ENCODE assay signal across 26 cellular contexts in genomic region chr14:26004342-26004741, GRCh38.
"Had no signal": no experiment of that assay in that cellular context is flagged by ENCODE, and none has a peak within 500 bp of the region (broad histone marks: within the 10 kb centered on the region; RNA-seq: fewer than 3 reads in every experiment).

No MANE protein-coding gene starts in this region.

- DNase-seq: stimulated activated CD4-positive, alpha-beta T cell treated with anti-CD3 and anti-CD28 coated beads, Interleukin-2, amount 100 ng/mL, for 48 hours; stimulated activated CD4-positive, alpha-beta T cell treated with anti-CD3 and anti-CD28 coated beads, Interleukin-4, amount 100 ng/mL, for 1 hour; stimulated activated CD4-positive, alpha-beta T cell treated with anti-CD3 and anti-CD28 coated beads, Interleukin-4, amount 100 ng/mL, for 24 hours; stimulated activated CD4-positive, alpha-beta T cell treated with anti-CD3 and anti-CD28 coated beads, Interleukin-4, amount 100 ng/mL, for 4 hours; stimulated activated CD8-positive, alpha-beta memory T cell treated with anti-CD3 and anti-CD28 coated beads, Interleukin-4, amount 100 ng/mL, for 48 hours; stimulated activated naive B cell treated with anti-CD40 and anti-IgM and Interleukin-4, amounts not matched to agents 10 μg/mL and 1 μg/mL and 100 μg/mL, for 72 hours; stimulated activated naive CD4-positive, alpha-beta T cell; stimulated activated naive CD4-positive, alpha-beta T cell treated with Interleukin-2 at 50 U/mL for 16 hours; stimulated activated naive CD8-positive, alpha-beta T cell treated with anti-CD3 and anti-CD28 coated beads, Interleukin-15, amount 100 ng/mL, for 72 hours; stimulated activated naive CD8-positive, alpha-beta T cell treated with anti-CD3 and anti-CD28 coated beads, Interleukin-15, Interleukin-2, amounts not matched to agents 100 U/mL and 50 U/mL, for 24 hours; stomach; substantia nigra; testis; thyroid gland; tibial artery; transverse colon; trophoblast cell; upper lobe of left lung; upper lobe of right lung; uterus had no signal

- H3K4me1 ChIP-seq: stomach, suprapubic skin, testis, thyroid gland, tibial artery, tibial nerve, transverse colon, upper lobe of left lung, upper lobe of right lung, uterus, vagina had no signal

- H3K9me3 ChIP-seq: stomach, suprapubic skin, testis, thoracic aorta, thyroid gland, tibial artery, tibial nerve, transverse colon, upper lobe of left lung, upper lobe of right lung, uterus, vagina had no signal

- H3K27me3 ChIP-seq: stomach, suprapubic skin, testis, thyroid gland, tibial artery, tibial nerve, transverse colon, upper lobe of left lung, upper lobe of right lung, uterus, vagina had no signal

- H3K27ac ChIP-seq: stomach, suprapubic skin, testis, thoracic aorta, thyroid gland, tibial artery, tibial nerve, transverse colon, upper lobe of left lung, upper lobe of right lung, uterus, vagina had no signal

- H3K36me3 ChIP-seq: stomach, suprapubic skin, thoracic aorta, thyroid gland, tibial artery, tibial nerve, transverse colon, upper lobe of left lung, upper lobe of right lung, uterus, vagina had no signal

- H3K4me3 ChIP-seq: stomach, suprapubic skin, testis, thoracic aorta, thyroid gland, tibial artery, tibial nerve, transverse colon, upper lobe of left lung, upper lobe of right lung, uterus, vagina had no signal

- ATAC-seq: stimulated activated effector memory CD8-positive, alpha-beta T cell treated with anti-CD3 and anti-CD28 coated beads, Interleukin-12 subunit alpha, Interleukin-12 subunit beta, amount 100 ng/mL, for 72 hours; stimulated activated memory B cell treated with anti-CD40 and anti-IgM and Interleukin-4, amounts not matched to agents 10 μg/mL and 1 μg/mL and 100 μg/mL, for 72 hours; stimulated activated naive B cell treated with anti-CD40 and anti-IgM and Interleukin-4, amounts not matched to agents 10 μg/mL and 1 μg/mL and 100 μg/mL, for 72 hours; stimulated activated naive CD8-positive, alpha-beta T cell treated with anti-CD3 and anti-CD28 coated beads, Interleukin-15, amount 100 ng/mL, for 72 hours; stimulated activated naive CD8-positive, alpha-beta T cell treated with anti-CD3 and anti-CD28 coated beads, Interleukin-15, Interleukin-2, amounts not matched to agents 100 U/mL and 50 U/mL, for 24 hours; upper lobe of right lung had no signal
